8 cellular contexts compared by ENCODE assay signal in the genomic region with DNA sequence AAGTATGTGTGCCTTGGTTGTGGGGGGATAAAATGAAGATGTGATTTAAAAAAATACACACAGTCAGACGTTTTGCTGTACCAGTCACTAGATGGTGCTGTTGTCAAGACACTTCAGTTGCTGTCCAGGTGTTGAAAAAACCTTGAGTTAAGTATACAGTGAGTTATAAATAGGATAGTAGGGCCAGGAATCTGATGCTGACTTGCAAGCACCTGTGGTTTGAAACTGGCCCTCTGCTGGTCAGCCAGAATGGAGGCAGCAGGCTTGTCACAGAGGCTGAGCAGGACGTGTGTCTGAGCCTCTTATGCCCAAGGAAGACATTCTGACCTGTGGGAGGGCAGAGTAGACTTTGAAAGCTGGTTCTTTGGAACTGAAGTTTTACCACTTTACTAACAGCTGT. TPM values are rescaled to one million over a fixed set of nuclear protein-coding genes. Genes with fewer than 3 reads are reported as not detected.
DNase-seq lines count a peak whose midpoint lies in the region; ATAC-seq, FAIRE-seq and TF ChIP-seq lines count a peak whose summit lies in the region.

No MANE protein-coding gene starts in this region.

- H3K27me3 ChIP-seq in Panc1 (ENCODE audit: control insufficient read depth, insufficient read depth, low read length) (no peaks in the 10 kb centered on the region), upper lobe of right lung (no peaks in the 10 kb centered on the region)

- in situ Hi-C loops in Panc1 (cut with HindIII; ENCODE audit: low pct_unique_long_range_greater_than_20kb, low sequenced_read_pairs): no loop called here
- in situ Hi-C loops in T47D (cut with HindIII; ENCODE audit: low pct_unique_long_range_greater_than_20kb, low sequenced_read_pairs): no loop called here

- TF ChIP-seq POLR2A in A549 (IDR thresholded peaks at IDR 0.05; ENCODE audit: low read length): no peak

- H3K4me3 ChIP-seq in A549: no peak overlapping the region
- no peak overlapping the region for H3K4me3 ChIP-seq in Panc1 (ENCODE audit: low read depth in 2 of 2, low read length in 2 of 2)
- no peak overlapping the region for H3K4me3 ChIP-seq in kidney (ENCODE audit: low read length in 2 of 2)
- no peak overlapping the region for H3K4me3 ChIP-seq in upper lobe of right lung

- intact Hi-C loops in Panc1 (cut with micrococcal nuclease; ENCODE audit: unreplicated experiment) (no loop called here), kidney (cut with DNase I) (no loop called here), upper lobe of right lung (cut with DNase I) (no loop called here)

- FAIRE-seq in A549 (lab: Jason Lieb, UNC) (no peak), kidney (lab: Jason Lieb, UNC) (no peak)

- TF ChIP-seq RAD21 in A549 (conservative IDR thresholded peaks at IDR 0.05 in 1 of 2, IDR thresholded peaks at IDR 0.05 in 1 of 2): peak; percentile 47 to 50; a peak in 4 of 5 replicates

- peak; percentile 15 to 71 for DNase-seq in A549 (ENCODE audit: low read depth in 1 of 2, low spot score in 1 of 2)
- peak; percentile 71 for DNase-seq in GM10248 (ENCODE audit: extremely low spot score)
- DNase-seq in LHCN-M2 (ENCODE audit: low read depth): peak; percentile 46
- peak; percentile 46 for DNase-seq in Panc1 (ENCODE audit: low read depth, low spot score)
- peak; percentile 56 to 93 for DNase-seq in T47D (ENCODE audit: low read depth in 1 of 2, low spot score in 1 of 2)
- DNase-seq in kidney: no peak
- DNase-seq in upper lobe of right lung: no peak

- no peak for TF ChIP-seq EP300 in A549 (IDR thresholded peaks at IDR 0.05)

- H3K36me3 ChIP-seq in Panc1 (ENCODE audit: control insufficient read depth, insufficient read depth, low read length) (no peaks in the 10 kb centered on the region; the same call in 1 of the 2 replicates), kidney (ENCODE audit: control insufficient read depth in 1 of 2, insufficient read depth in 2 of 2, low read length in 2 of 2) (peaks cover 4% of the 10 kb centered on the region in 2 donors), upper lobe of right lung (peaks cover 34% of the 10 kb centered on the region)

- CTCF ChIA-PET in A549 (lab: Yijun Ruan, JAX): interaction anchor here (0.7 to 2.7 kb wide), 9 partner anchors 10 to 100 kb away, joined by 3 to 15 read pairs (median 4); partner anchors contain the start of gene CMTR1
- CTCF ChIA-PET in GM10248 (lab: Yijun Ruan, JAX): interaction anchor here (0.6 to 3.4 kb wide), 27 partner anchors 11 to 339 kb away, joined by 3 to 33 read pairs (median 4); partner anchors contain the start of gene CMTR1
- CTCF ChIA-PET in Panc1 (lab: Charles Lee): interaction anchor here (0.6 to 0.7 kb wide), 2 partner anchors 15 to 311 kb away, joined by 3 to 4 read pairs; no protein-coding TSS in a partner anchor

- H3K4me2 ChIP-seq in A549: no peak overlapping the region

- peak; percentile 50 for TF ChIP-seq CTCF in A549 (IDR thresholded peaks at IDR 0.05)
- TF ChIP-seq CTCF in GM10248 (IDR thresholded peaks at IDR 0.05; ENCODE audit: control extremely low read depth, extremely low read depth, low read depth, missing control alignments): peak; percentile 51
- TF ChIP-seq CTCF in Panc1 (IDR thresholded peaks at IDR 0.05): peak; percentile 82
- TF ChIP-seq CTCF in kidney (IDR thresholded peaks at IDR 0.05; ENCODE audit: borderline replicate concordance, extremely low read depth, insufficient read depth): peak; percentile 20
- peak; percentile 60 for TF ChIP-seq CTCF in upper lobe of right lung (IDR thresholded peaks at IDR 0.05)

- no peak overlapping the region for H3K27ac ChIP-seq in A549
- no peak overlapping the region for H3K27ac ChIP-seq in Panc1 (ENCODE audit: low read length)
- no peak overlapping the region for H3K27ac ChIP-seq in kidney (ENCODE audit: low read depth in 2 of 2, low read length in 2 of 2)
- no peak overlapping the region for H3K27ac ChIP-seq in upper lobe of right lung

- WGBS in A549 (ENCODE audit: missing lambda C conversion rate): 50% methylated on average over 2 of the region's 2 CpGs

- no peak overlapping the region for H3K9ac ChIP-seq in kidney (ENCODE audit: low read length in 2 of 2)

- no peaks in the 10 kb centered on the region for H3K9me3 ChIP-seq in A549
- H3K9me3 ChIP-seq in Panc1 (ENCODE audit: control insufficient read depth, insufficient read depth, low read depth, low read length): no peaks in the 10 kb centered on the region
- no peaks in the 10 kb centered on the region for H3K9me3 ChIP-seq in kidney (ENCODE audit: control insufficient read depth in 1 of 2, low read length in 2 of 2)
- no peaks in the 10 kb centered on the region for H3K9me3 ChIP-seq in upper lobe of right lung

- TSS peak; percentile 61 for BruUV-seq in Panc1 (replicated peaks; lab: Mats Ljungman, UMichigan)

- ATAC-seq in A549 (peak; percentile 59 to 79), Panc1 (peak; percentile 83), upper lobe of right lung (peak; percentile 96), GM18909 (IDR thresholded peaks at IDR 0.05; ENCODE audit: poor library complexity, unreplicated experiment) (no peak)

- POLR2A ChIA-PET in A549 (lab: Yijun Ruan, JAX) (no interaction called here), GM10248 (lab: Yijun Ruan, JAX) (no interaction called here), Panc1 (lab: Charles Lee) (no interaction called here)

- no peaks in the 10 kb centered on the region for H3K4me1 ChIP-seq in A549
- no peaks in the 10 kb centered on the region for H3K4me1 ChIP-seq in Panc1 (ENCODE audit: control insufficient read depth, insufficient read depth, low read length)
- H3K4me1 ChIP-seq in kidney (ENCODE audit: control insufficient read depth in 1 of 2, insufficient read depth in 1 of 2, low read depth in 1 of 2, low read length in 2 of 2): no peaks in the 10 kb centered on the region
- H3K4me1 ChIP-seq in upper lobe of right lung: no peaks in the 10 kb centered on the region

TF ChIP-seq in A549, 52 proteins besides CTCF, POLR2A, EP300 and RAD21 (continues in another document):
- TF ChIP-seq KDM1A (IDR thresholded peaks at IDR 0.05; ENCODE audit: low read depth) (no peak), MAZ (IDR thresholded peaks at IDR 0.05; ENCODE audit: borderline replicate concordance, low read depth, low read length) (no peak), SMC3 (IDR thresholded peaks at IDR 0.05) (0 out of 3 replicates have a peak, but pooled peaks have one; percentile 24), FOXS1 (CRISPR knock-in tag; IDR thresholded peaks at IDR 0.05) (no peak), BHLHE40 (IDR thresholded peaks at IDR 0.05; ENCODE audit: low read depth, low read length) (no peak), ESRRA (IDR thresholded peaks at IDR 0.05; ENCODE audit: borderline replicate concordance, low read length) (no peak), TFCP2L1 (CRISPR knock-in tag; IDR thresholded peaks at IDR 0.05) (no peak)
- TF ChIP-seq, protein P1, sequence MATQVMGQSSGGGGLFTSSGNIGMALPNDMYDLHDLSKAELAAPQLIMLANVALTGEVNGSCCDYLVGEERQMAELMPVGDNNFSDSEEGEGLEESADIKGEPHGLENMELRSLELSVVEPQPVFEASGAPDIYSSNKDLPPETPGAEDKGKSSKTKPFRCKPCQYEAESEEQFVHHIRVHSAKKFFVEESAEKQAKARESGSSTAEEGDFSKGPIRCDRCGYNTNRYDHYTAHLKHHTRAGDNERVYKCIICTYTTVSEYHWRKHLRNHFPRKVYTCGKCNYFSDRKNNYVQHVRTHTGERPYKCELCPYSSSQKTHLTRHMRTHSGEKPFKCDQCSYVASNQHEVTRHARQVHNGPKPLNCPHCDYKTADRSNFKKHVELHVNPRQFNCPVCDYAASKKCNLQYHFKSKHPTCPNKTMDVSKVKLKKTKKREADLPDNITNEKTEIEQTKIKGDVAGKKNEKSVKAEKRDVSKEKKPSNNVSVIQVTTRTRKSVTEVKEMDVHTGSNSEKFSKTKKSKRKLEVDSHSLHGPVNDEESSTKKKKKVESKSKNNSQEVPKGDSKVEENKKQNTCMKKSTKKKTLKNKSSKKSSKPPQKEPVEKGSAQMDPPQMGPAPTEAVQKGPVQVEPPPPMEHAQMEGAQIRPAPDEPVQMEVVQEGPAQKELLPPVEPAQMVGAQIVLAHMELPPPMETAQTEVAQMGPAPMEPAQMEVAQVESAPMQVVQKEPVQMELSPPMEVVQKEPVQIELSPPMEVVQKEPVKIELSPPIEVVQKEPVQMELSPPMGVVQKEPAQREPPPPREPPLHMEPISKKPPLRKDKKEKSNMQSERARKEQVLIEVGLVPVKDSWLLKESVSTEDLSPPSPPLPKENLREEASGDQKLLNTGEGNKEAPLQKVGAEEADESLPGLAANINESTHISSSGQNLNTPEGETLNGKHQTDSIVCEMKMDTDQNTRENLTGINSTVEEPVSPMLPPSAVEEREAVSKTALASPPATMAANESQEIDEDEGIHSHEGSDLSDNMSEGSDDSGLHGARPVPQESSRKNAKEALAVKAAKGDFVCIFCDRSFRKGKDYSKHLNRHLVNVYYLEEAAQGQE (IDR thresholded peaks at IDR 0.05): peak; percentile 47; the same call in 1 of the 2 replicates
- TF ChIP-seq, protein P2, sequence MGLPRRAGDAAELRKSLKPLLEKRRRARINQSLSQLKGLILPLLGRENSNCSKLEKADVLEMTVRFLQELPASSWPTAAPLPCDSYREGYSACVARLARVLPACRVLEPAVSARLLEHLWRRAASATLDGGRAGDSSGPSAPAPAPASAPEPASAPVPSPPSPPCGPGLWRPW (IDR thresholded peaks at IDR 0.05): no peak

RNA-seq across cellular contexts. Expression of gene RNF8, which starts 27.8 kb away (rescaled TPM):
- polyA plus RNA-seq in A549 (2011; rRNA removed) (16.6 and 21.4 TPM in 2 replicates), A549 (2017; fragmentation: RNase III; extraction: RNeasy Plus Mini Kit Qiagen cat#74134 plus additional on column Dnase treatment) (19.6 to 22.0 TPM (median 21.1 TPM) in 3 replicates), kidney (ENCODE audit: insufficient read depth, low read depth, low replicate concordance) (18.5 TPM)
- 10.5 and 12.6 TPM in 2 replicates for polyA plus RNA-seq in A549 (2012; cell fraction: cytosol; rRNA removed)
- polyA plus RNA-seq in A549 (2012; cell fraction: nucleus; rRNA removed): 5.2 and 8.6 TPM in 2 replicates
- polyA minus RNA-seq in A549 (2011; rRNA and poly(A)+ RNA removed): 4.5 and 5.8 TPM in 2 replicates
- total RNA-seq in LHCN-M2 (2014; rRNA removed) (16.6 and 23.6 TPM in 2 replicates), Panc1 (2021; ENCODE audit: unreplicated experiment) (21.1 TPM), kidney (18.4 TPM), upper lobe of right lung (17.6 TPM)
- polyA plus RNA-seq in LHCN-M2 (2012): 12.8 TPM
- polyA plus RNA-seq in Panc1 (2012; ENCODE audit: insufficient read length): 14.9 TPM

RNA-seq across cellular contexts. Expression of gene CMTR1, which starts 51.4 kb away (rescaled TPM):
- polyA plus RNA-seq in A549 (2011; rRNA removed) (17.0 and 18.9 TPM in 2 replicates), A549 (2017; fragmentation: RNase III; extraction: RNeasy Plus Mini Kit Qiagen cat#74134 plus additional on column Dnase treatment) (17.8 to 19.6 TPM (median 17.8 TPM) in 3 replicates), kidney (ENCODE audit: insufficient read depth, low read depth, low replicate concordance) (17.3 TPM)
- 8.7 and 10.9 TPM in 2 replicates for polyA plus RNA-seq in A549 (2012; cell fraction: cytosol; rRNA removed)
- polyA plus RNA-seq in A549 (2012; cell fraction: nucleus; rRNA removed): 18.6 and 26.2 TPM in 2 replicates
- polyA minus RNA-seq in A549 (2011; rRNA and poly(A)+ RNA removed): 14.7 and 17.2 TPM in 2 replicates
- total RNA-seq in LHCN-M2 (2014; rRNA removed) (40.3 and 45.0 TPM in 2 replicates), Panc1 (2021; ENCODE audit: unreplicated experiment) (37.7 TPM), kidney (35.6 TPM), upper lobe of right lung (42.2 TPM)
- 28.3 TPM for polyA plus RNA-seq in LHCN-M2 (2012)
- 37.1 TPM for polyA plus RNA-seq in Panc1 (2012; ENCODE audit: insufficient read length)

Comparison
In these comparisons a context has a peak if more than half of its experiments do, and no peak if none do; other contexts are left out.
1. DNase-seq: peak in A549 (2 of 2), GM10248 (single experiment), LHCN-M2 (single experiment), Panc1 (single experiment) and T47D (2 of 2); none in kidney (single experiment) and upper lobe of right lung (single experiment).
2. CTCF ChIP-seq: peak in every context shown above with its lines; median percentile 82 in Panc1; 60 in upper lobe of right lung; 51 in GM10248; 50 in A549; 20 in kidney.